ENCODE assay signal across 20 cellular contexts in genomic region chr7:100351657-100352058, GRCh38. TPM values are rescaled to one million over a fixed set of nuclear protein-coding genes. Genes with fewer than 3 reads are reported as not detected.
DNase-seq lines count a peak whose midpoint lies in the region; ATAC-seq, FAIRE-seq and TF ChIP-seq lines count a peak whose summit lies in the region.
"Had no signal": no experiment of that assay in that cellular context is flagged by ENCODE, and none has a peak within 500 bp of the region (broad histone marks: within the 10 kb centered on the region; RNA-seq: fewer than 3 reads in every experiment).

No MANE protein-coding gene starts in this region.

- H4K20me1 ChIP-seq in astrocyte (ENCODE audit: insufficient read depth, low read length), result peaks cover 37% of the 10 kb centered on the region

- no peak overlapping the region for H2BK15ac ChIP-seq in neuronal stem cell (ENCODE audit: low read length)

- H3K4me1 Mint-ChIP-seq in T-helper 1 cell treated with Interleukin-12 subunit alpha and Interleukin-12 subunit beta and Interleukin-4 antibody, amounts not matched to agents 30 μg/mL and 1 μg/mL, for 36 hours (ENCODE audit: low read depth), result peaks cover 17% of the 10 kb centered on the region
- no peaks in the 10 kb centered on the region for H3K4me1 Mint-ChIP-seq in astrocyte (ENCODE audit: low read depth, unreplicated experiment)
- H3K4me1 Mint-ChIP-seq: nephron had no signal

- H3K27me3 Mint-ChIP-seq in T-helper 1 cell treated with Interleukin-12 subunit alpha and Interleukin-12 subunit beta and Interleukin-4 antibody, amounts not matched to agents 30 μg/mL and 1 μg/mL, for 36 hours (ENCODE audit: low read depth), result no peaks in the 10 kb centered on the region
- no peaks in the 10 kb centered on the region for H3K27me3 Mint-ChIP-seq in astrocyte (ENCODE audit: low read depth, unreplicated experiment)

- H3K23ac ChIP-seq in neuronal stem cell (ENCODE audit: low read depth, low read length, poor library complexity), result peak overlapping the region; percentile 44

- no peak overlapping the region for H3K4me3 Mint-ChIP-seq in T-helper 1 cell treated with Interleukin-12 subunit alpha and Interleukin-12 subunit beta and Interleukin-4 antibody, amounts not matched to agents 30 μg/mL and 1 μg/mL, for 36 hours
- no peak overlapping the region for H3K4me3 Mint-ChIP-seq in astrocyte (ENCODE audit: unreplicated experiment)
- H3K4me3 Mint-ChIP-seq: nephron had no signal

- no peaks in the 10 kb centered on the region for H3K9me3 ChIP-seq in HEK293 (ENCODE audit: control insufficient read depth, insufficient read depth, low read depth, low read length)
- no peaks in the 10 kb centered on the region for H3K9me3 ChIP-seq in astrocyte (ENCODE audit: insufficient read depth, low read depth, low read length)
- H3K9me3 ChIP-seq in neuronal stem cell (replicated peaks in 1 of 2; ENCODE audit: control insufficient read depth in 2 of 2, insufficient read depth in 1 of 2, low read depth in 1 of 2, low read length in 2 of 2), result peaks cover 0 to 2% of the 10 kb centered on the region in 2 donors
- H3K9me3 ChIP-seq: prostate gland, SK-N-SH, tibial nerve had no signal

- H3K27me3 ChIP-seq in astrocyte (ENCODE audit: insufficient read depth, low read length) (no peaks in the 10 kb centered on the region), neuronal stem cell (ENCODE audit: control insufficient read depth in 3 of 3, insufficient read depth in 3 of 3, low read depth in 1 of 3, low read length in 3 of 3) (no peaks in the 10 kb centered on the region)
- H3K27me3 ChIP-seq: tibial nerve had no signal

- H3K18ac ChIP-seq in neuronal stem cell (ENCODE audit: low read length), result no peak overlapping the region

- WGBS in neuronal stem cell (ENCODE audit: extremely low coverage in 2 of 2, insufficient read length in 2 of 2, insufficient replicate concordance in 1 of 2), 2 donors, result no CpG with 5 or more reads among the region's 6 CpGs

- H3K9ac ChIP-seq in astrocyte (ENCODE audit: low read length) (no peak overlapping the region), neuronal stem cell (ENCODE audit: low read depth, low read length, poor library complexity) (no peak overlapping the region)
- H3K9ac ChIP-seq: SK-N-SH had no signal

- peaks cover 31 to 93% of the 10 kb centered on the region in 2 experiments for H3K36me3 ChIP-seq in HEK293 (ENCODE audit: control insufficient read depth in 2 of 2, insufficient read depth in 1 of 2, low read length in 2 of 2)
- H3K36me3 ChIP-seq in astrocyte (ENCODE audit: insufficient read depth, low read length), result peaks cover 42% of the 10 kb centered on the region
- H3K36me3 ChIP-seq in neuronal stem cell (replicated peaks in 1 of 2; ENCODE audit: control insufficient read depth in 2 of 2, insufficient read depth in 2 of 2, low read length in 2 of 2), result peaks cover 60 to 89% of the 10 kb centered on the region in 2 donors
- H3K36me3 ChIP-seq: prostate gland had no signal

- H3K9me3 Mint-ChIP-seq in T-helper 1 cell treated with Interleukin-12 subunit alpha and Interleukin-12 subunit beta and Interleukin-4 antibody, amounts not matched to agents 30 μg/mL and 1 μg/mL, for 36 hours, result no peaks in the 10 kb centered on the region
- H3K9me3 Mint-ChIP-seq in astrocyte (ENCODE audit: unreplicated experiment), result no peaks in the 10 kb centered on the region
- H3K9me3 Mint-ChIP-seq: nephron had no signal

- H4K91ac ChIP-seq in neuronal stem cell (ENCODE audit: low read depth, low read length, poor library complexity), result no peak overlapping the region

- H3K4me2 ChIP-seq in astrocyte (ENCODE audit: low read length), result no peak overlapping the region
- no peak overlapping the region for H3K4me2 ChIP-seq in neuronal stem cell (ENCODE audit: insufficient read depth, low read length, poor library complexity, severe bottlenecking)
- H3K4me2 ChIP-seq: SK-N-SH had no signal

- no peak overlapping the region for H2BK12ac ChIP-seq in neuronal stem cell (ENCODE audit: low read length)

- no peak for FAIRE-seq in astrocyte (lab: Jason Lieb, UNC)
- FAIRE-seq: TTC549 had no signal

- H3K79me2 ChIP-seq in astrocyte (ENCODE audit: insufficient read depth, low read length), result peaks cover 1% of the 10 kb centered on the region

- CTCF ChIA-PET in HEK293 (lab: Yijun Ruan, JAX), result interaction anchor here (0.7 kb wide), 1 partner anchor 60 kb away, joined by 3 read pairs; no protein-coding TSS in a partner anchor

- H3K14ac ChIP-seq in neuronal stem cell (ENCODE audit: low read length), result no peak overlapping the region

- H3K4me3 ChIP-seq in HEK293 (ENCODE audit: low read depth, low read length), result no peak overlapping the region
- no peak overlapping the region for H3K4me3 ChIP-seq in astrocyte (ENCODE audit: insufficient read depth, low read depth, low read length)
- H3K4me3 ChIP-seq in neuronal stem cell (ENCODE audit: low read length in 2 of 2), result no peak overlapping the region
- H3K4me3 ChIP-seq: prostate gland had no signal

- DNase-seq in T-helper 1 cell, result no peak
- no peak for DNase-seq in astrocyte (ENCODE audit: low read depth)
- no peak for DNase-seq in neuronal stem cell (ENCODE audit: low spot score)
- DNase-seq in UCSD-AML1 (lab: John Stamatoyannopoulos, UW; ENCODE audit: unreplicated experiment), result no peak
- DNase-seq in NCI-H1048 (lab: John Stamatoyannopoulos, UW), result no peak
- DNase-seq: 8988T, C1 segment of cervical spinal cord, H7, KBM-7, mammary epithelial cell, NCI-H1092 treated with DMSO at 0.1 percent for 48 hours, SK-N-SH had no signal

- POLR2A ChIA-PET in HEK293 (lab: Yijun Ruan, JAX), result no interaction called here

- no peak for ATAC-seq in GM21723 (IDR thresholded peaks at IDR 0.05; ENCODE audit: unreplicated experiment)

- TF ChIP-seq CTCF in HEK293 (tag by site-specific recombination; IDR thresholded peaks at IDR 0.05), result no peak
- no peak for TF ChIP-seq CTCF in astrocyte (IDR thresholded peaks at IDR 0.05; ENCODE audit: insufficient read depth, low read depth, low read length)

- H3K4me1 ChIP-seq in HEK293 (ENCODE audit: control insufficient read depth, insufficient read depth, low read length) (no peaks in the 10 kb centered on the region), astrocyte (ENCODE audit: insufficient read depth, low read length) (no peaks in the 10 kb centered on the region), neuronal stem cell (ENCODE audit: control insufficient read depth in 2 of 2, insufficient read depth in 1 of 2, low read depth in 1 of 2, low read length in 2 of 2) (no peaks in the 10 kb centered on the region)

- H3K27ac Mint-ChIP-seq in T-helper 1 cell treated with Interleukin-12 subunit alpha and Interleukin-12 subunit beta and Interleukin-4 antibody, amounts not matched to agents 30 μg/mL and 1 μg/mL, for 36 hours, result peak overlapping the region; percentile 52
- peak overlapping the region; percentile 18 for H3K27ac Mint-ChIP-seq in astrocyte (ENCODE audit: unreplicated experiment)
- H3K27ac Mint-ChIP-seq: nephron had no signal

- no peak overlapping the region for H3K4ac ChIP-seq in neuronal stem cell (ENCODE audit: low read length)

- H2AFZ ChIP-seq in astrocyte (ENCODE audit: low read depth, low read length) (no peak overlapping the region), neuronal stem cell (ENCODE audit: low read length) (no peak overlapping the region)

- H2BK120ac ChIP-seq in neuronal stem cell (ENCODE audit: low read depth, low read length), result no peak overlapping the region

- H4K8ac ChIP-seq in neuronal stem cell (ENCODE audit: low read depth, low read length), result no peak overlapping the region

- H3K79me1 ChIP-seq in neuronal stem cell (ENCODE audit: low read depth, low read length), result peaks cover 9% of the 10 kb centered on the region

- H3K27ac ChIP-seq in HEK293 (ENCODE audit: extremely low read depth, low read depth, low read length) (no peak overlapping the region), astrocyte (ENCODE audit: low read depth, low read length) (no peak overlapping the region), neuronal stem cell (replicated peaks; ENCODE audit: low read length) (no peak overlapping the region)
- H3K27ac ChIP-seq: prostate gland had no signal

- peak overlapping the region; percentile 53 for H2BK5ac ChIP-seq in neuronal stem cell (ENCODE audit: low read length)

- H2AK5ac ChIP-seq in neuronal stem cell (ENCODE audit: low read depth, low read length), result no peak overlapping the region

- peaks cover 47% of the 10 kb centered on the region for H3K36me3 Mint-ChIP-seq in T-helper 1 cell treated with Interleukin-12 subunit alpha and Interleukin-12 subunit beta and Interleukin-4 antibody, amounts not matched to agents 30 μg/mL and 1 μg/mL, for 36 hours (ENCODE audit: low read depth)
- H3K36me3 Mint-ChIP-seq in astrocyte (ENCODE audit: low read depth, unreplicated experiment), result peaks cover 18% of the 10 kb centered on the region

TF ChIP-seq in HEK293, 187 proteins besides CTCF, POLR2A, EP300 and RAD21:
- TF ChIP-seq EGR2 (tag by site-specific recombination; IDR thresholded peaks at IDR 0.05; ENCODE audit: low read depth), result peak; percentile 68
- no peak for TF ChIP-seq KLF17 (tag by site-specific recombination; IDR thresholded peaks at IDR 0.05)
- peak; percentile 35; the same call in 1 of the 2 replicates for TF ChIP-seq ZFHX2 (tag by site-specific recombination; conservative IDR thresholded peaks at IDR 0.05)
- no peak for TF ChIP-seq ZNF354C (tag by site-specific recombination; IDR thresholded peaks at IDR 0.05; ENCODE audit: borderline replicate concordance, low read depth)
- no peak for TF ChIP-seq ZNF302 (tag by site-specific recombination; IDR thresholded peaks at IDR 0.05; ENCODE audit: low read depth)
- no peak for TF ChIP-seq ZNF677 (tag by site-specific recombination; IDR thresholded peaks at IDR 0.05)

RNA-seq across cellular contexts. Expression of gene PILRB, which starts 6.3 kb away (rescaled TPM):
- 19.9 and 21.1 TPM in 2 replicates for total RNA-seq in astrocyte
- 19.3 TPM for polyA plus RNA-seq in neuronal stem cell (2013, experiment 1 of 2)
- polyA plus RNA-seq in neuronal stem cell (2013, experiment 2 of 2), result 18.7 TPM

RNA-seq across cellular contexts. Expression of gene PILRA, which starts 21.6 kb away (rescaled TPM):
- total RNA-seq in astrocyte, result 2.3 and 3.0 TPM in 2 replicates
- polyA plus RNA-seq in neuronal stem cell (2013, experiment 1 of 2), result 4.9 TPM
- polyA plus RNA-seq in neuronal stem cell (2013, experiment 2 of 2), result 5.1 TPM

RNA-seq across cellular contexts. Expression of gene SPDYE3, which starts 44.2 kb away (rescaled TPM):
- not detected in 2 replicates for total RNA-seq in astrocyte
- not detected for polyA plus RNA-seq in neuronal stem cell (2013, experiment 1 of 2)
- polyA plus RNA-seq in neuronal stem cell (2013, experiment 2 of 2), result not detected
- total RNA-seq: fibroblast of lung, H7, mammary epithelial cell, tibial nerve had no signal
- polyA plus RNA-seq: fibroblast of lung, mammary epithelial cell, SK-N-SH had no signal
